8 cellular contexts compared by ENCODE assay signal in the genomic region with DNA sequence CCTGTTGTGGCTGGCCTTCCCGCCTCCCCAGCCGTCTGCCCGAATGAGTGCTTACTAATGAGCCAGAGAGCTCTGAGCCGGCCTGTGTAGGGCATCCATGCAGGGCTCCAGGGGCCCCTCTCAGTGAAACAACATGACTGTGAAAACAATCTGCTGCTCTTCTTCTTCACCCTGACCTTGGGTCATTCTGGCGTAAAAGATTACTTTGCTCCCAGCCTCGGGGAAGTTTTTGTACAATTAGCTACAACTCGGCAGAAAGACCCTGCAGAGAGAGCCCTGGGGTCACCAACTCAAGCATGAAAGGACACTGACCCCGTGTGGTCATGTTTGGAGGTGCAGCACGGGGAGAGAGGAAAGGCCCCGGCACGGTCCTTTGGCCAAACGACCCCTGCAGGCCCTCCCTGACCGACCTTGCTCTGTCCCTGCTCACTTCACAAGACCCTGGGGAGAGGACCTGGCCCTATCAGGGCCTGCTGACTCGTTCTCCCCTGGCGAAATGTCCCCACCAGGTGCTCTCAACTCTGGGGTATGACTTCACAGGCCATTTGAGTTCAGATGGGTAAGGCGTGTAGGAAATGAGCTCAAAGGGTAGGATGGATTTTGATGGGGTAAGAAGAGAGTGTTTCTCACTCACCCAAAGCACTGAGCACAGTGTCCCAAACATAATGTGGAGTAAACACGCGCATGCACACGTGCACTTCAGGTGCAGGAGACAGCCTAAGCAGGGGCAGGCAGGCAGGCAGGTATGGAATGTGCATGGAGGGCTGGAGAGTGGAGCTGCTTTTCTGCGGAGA. TPM values are rescaled to one million over a fixed set of nuclear protein-coding genes. Genes with fewer than 3 reads are reported as not detected.
A peak's percentile ranks its signal among the peaks of the same experiment; 100 is the strongest.
DNase-seq lines count a peak whose midpoint lies in the region; ATAC-seq and TF ChIP-seq lines count a peak whose summit lies in the region.

No MANE protein-coding gene starts in this region.

- H3K27ac Mint-ChIP-seq in neural crest cell (ENCODE audit: unreplicated experiment), result peak overlapping the region; percentile 47

- peak; percentile 89 for DNase-seq in OCI-M1 (lab: John Stamatoyannopoulos, UW)
- DNase-seq in activated T-cell treated with anti-CD3 and anti-CD28 coated beads, Interleukin-2, amount 50 U/mL, for 1 hour, result peak; percentile 71
- peak; percentile 66 for DNase-seq in fibroblast of pulmonary artery (ENCODE audit: low read depth)
- peak; percentile 99 for DNase-seq in neural crest cell (ENCODE audit: low read depth, low spot score)
- DNase-seq in stimulated activated naive CD8-positive, alpha-beta T cell treated with anti-CD3 and anti-CD28 coated beads, Interleukin-15, Interleukin-2, amounts not matched to agents 100 U/mL and 50 U/mL, for 24 hours, result peak; percentile 84

- H3K9me3 Mint-ChIP-seq in neural crest cell, result no peaks in the 10 kb centered on the region

- H3K36me3 Mint-ChIP-seq in neural crest cell (ENCODE audit: low read depth), result peaks cover 2% of the 10 kb centered on the region

- no peak overlapping the region for H3K4me3 ChIP-seq in fibroblast of pulmonary artery (replicated peaks; ENCODE audit: low read depth, low read length)

- no peak overlapping the region for H3K4me3 Mint-ChIP-seq in neural crest cell

- ATAC-seq in GM19372 (IDR thresholded peaks at IDR 0.05; ENCODE audit: low read depth, unreplicated experiment), result peak; percentile 89
- ATAC-seq in HG03565 (IDR thresholded peaks at IDR 0.05; ENCODE audit: unreplicated experiment), result peak; percentile 60
- ATAC-seq in stimulated activated naive CD8-positive, alpha-beta T cell treated with anti-CD3 and anti-CD28 coated beads, Interleukin-15, Interleukin-2, amounts not matched to agents 100 U/mL and 50 U/mL, for 24 hours, result peak; percentile 83

- peak; percentile 96 for TF ChIP-seq CTCF in C4-2B (conservative IDR thresholded peaks at IDR 0.05)
- TF ChIP-seq CTCF in fibroblast of pulmonary artery (IDR thresholded peaks at IDR 0.05; ENCODE audit: low read length, missing control alignments), result peak; percentile 97
- TF ChIP-seq CTCF in neural crest cell (conservative IDR thresholded peaks at IDR 0.05), result peak; percentile 98

- no peak overlapping the region for H3K27ac ChIP-seq in C4-2B

- H3K27me3 Mint-ChIP-seq in neural crest cell (ENCODE audit: low read depth), result peaks cover 26% of the 10 kb centered on the region

- peaks cover 15% of the 10 kb centered on the region for H3K4me1 Mint-ChIP-seq in neural crest cell

RNA-seq across cellular contexts. Expression of a gene that starts 22.9 kb away (rescaled TPM):
- 38.8 and 39.7 TPM in 2 replicates for total RNA-seq in neural crest cell
